Comparison of ENCODE assay signal across 8 cellular contexts in the genomic region with DNA sequence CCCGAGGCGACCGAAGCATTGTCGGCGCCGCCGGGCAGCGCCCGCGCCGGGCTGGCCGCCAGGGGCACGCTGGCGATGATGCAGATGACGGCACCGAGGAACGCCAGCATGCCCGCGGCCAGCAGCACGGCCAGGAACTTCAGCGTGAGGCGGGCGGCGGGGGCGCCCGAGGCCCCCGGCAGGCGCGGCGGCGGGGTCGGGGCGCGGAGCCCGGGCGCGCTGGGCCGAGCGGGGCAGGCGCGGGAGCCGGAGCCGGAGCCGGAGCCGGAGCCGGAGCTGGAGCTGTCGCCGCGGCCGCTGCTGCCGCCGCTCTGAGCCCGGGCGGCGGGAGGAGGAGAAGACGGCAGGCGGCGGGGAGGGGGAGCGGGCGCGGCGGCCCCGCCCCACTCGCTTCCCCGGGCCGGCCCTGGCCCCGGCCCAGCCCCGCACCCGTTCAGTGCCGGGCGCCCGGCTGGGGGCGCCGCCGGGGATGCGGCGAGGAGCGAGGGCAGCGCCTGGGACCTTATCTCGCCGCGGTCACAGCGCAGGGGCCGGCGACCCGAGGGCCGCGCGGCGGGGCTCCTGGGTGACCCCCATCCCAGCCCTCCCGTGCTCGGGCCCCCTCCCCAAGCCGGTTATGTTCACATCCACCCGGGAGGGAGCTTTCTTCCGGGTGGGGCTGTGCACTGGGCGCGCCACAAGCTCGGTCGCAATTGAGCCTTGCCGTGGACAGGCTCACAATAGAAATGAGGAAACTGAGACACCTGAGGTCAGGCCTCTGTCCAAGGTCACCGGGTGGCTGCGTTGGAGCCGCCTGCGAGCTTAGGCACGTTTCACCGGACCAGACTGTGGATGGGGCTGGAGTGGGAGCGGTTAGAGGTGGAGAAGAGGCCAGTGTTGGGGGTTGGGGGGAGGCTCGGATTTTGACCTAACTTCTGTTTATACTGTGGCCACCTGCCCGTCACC. TPM values are rescaled to one million over a fixed set of nuclear protein-coding genes. Genes with fewer than 3 reads are reported as not detected.
DNase-seq lines count a peak whose midpoint lies in the region; ATAC-seq and TF ChIP-seq lines count a peak whose summit lies in the region.

A gene (minus strand): TSS at position 313 of the 945 bp plus-strand sequence.

- no peaks in the 10 kb centered on the region for H3K36me3 ChIP-seq in lower lobe of right lung

- intact Hi-C loops in lower lobe of right lung (cut with DNase I), result no loop called here

- TF ChIP-seq CTCF in lower lobe of right lung (IDR thresholded peaks at IDR 0.05) (no peak), GM13976 (IDR thresholded peaks at IDR 0.05; ENCODE audit: borderline replicate concordance, control extremely low read depth, extremely low read depth, insufficient read depth, missing control alignments) (no peak)

- H3K4me3 ChIP-seq in lower lobe of right lung, result peak within 1 kb of the TSS; percentile 55

- no peaks in the 10 kb centered on the region for H3K9me3 Mint-ChIP-seq in stimulated activated naive CD8-positive, alpha-beta T cell treated with anti-CD3 and anti-CD28 coated beads, Interleukin-15, Interleukin-2, amounts not matched to agents 100 ng/mL and 50 ng/mL, for 24 hours

- H3K27me3 ChIP-seq in lower lobe of right lung (ENCODE audit: low read depth), result peaks cover 35% of the 10 kb centered on the region

- peak within 1 kb of the TSS; percentile 65 for H3K27ac Mint-ChIP-seq in stimulated activated naive CD8-positive, alpha-beta T cell treated with anti-CD3 and anti-CD28 coated beads, Interleukin-15, Interleukin-2, amounts not matched to agents 100 ng/mL and 50 ng/mL, for 24 hours

- H3K4me1 ChIP-seq in lower lobe of right lung, result peaks cover 12% of the 10 kb centered on the region

- H3K4me1 Mint-ChIP-seq in stimulated activated naive CD8-positive, alpha-beta T cell treated with anti-CD3 and anti-CD28 coated beads, Interleukin-15, Interleukin-2, amounts not matched to agents 100 ng/mL and 50 ng/mL, for 24 hours (ENCODE audit: low read depth), result peaks cover 15% of the 10 kb centered on the region

- no peaks in the 10 kb centered on the region for H3K9me3 ChIP-seq in lower lobe of right lung

- H3K27ac ChIP-seq in lower lobe of right lung, result peak within 1 kb of the TSS; percentile 36

- no peaks in the 10 kb centered on the region for H3K36me3 Mint-ChIP-seq in stimulated activated naive CD8-positive, alpha-beta T cell treated with anti-CD3 and anti-CD28 coated beads, Interleukin-15, Interleukin-2, amounts not matched to agents 100 ng/mL and 50 ng/mL, for 24 hours (ENCODE audit: low read depth)

- peak; percentile 75 for ATAC-seq in lower lobe of right lung
- ATAC-seq in GM21528 (IDR thresholded peaks at IDR 0.05; ENCODE audit: low FRiP score, unreplicated experiment), result no peak

- peaks cover 34% of the 10 kb centered on the region for H3K27me3 Mint-ChIP-seq in stimulated activated naive CD8-positive, alpha-beta T cell treated with anti-CD3 and anti-CD28 coated beads, Interleukin-15, Interleukin-2, amounts not matched to agents 100 ng/mL and 50 ng/mL, for 24 hours

- DNase-seq in DMS114 treated with DMSO at 0.1 percent for 48 hours (lab: John Stamatoyannopoulos, UW; ENCODE audit: unreplicated experiment), result peak; percentile 12
- peak; percentile 60 for DNase-seq in NCI-H1105 (lab: John Stamatoyannopoulos, UW)
- peak; percentile 34 for DNase-seq in activated CD4-positive, alpha-beta T cell treated with anti-CD3 and anti-CD28 coated beads for 48 hours
- DNase-seq in effector CD4-positive, alpha-beta T cell, result peak; percentile 21
- DNase-seq in lower lobe of right lung, result peak; percentile 65
- DNase-seq in GM13976 (ENCODE audit: low spot score), result no peak

- in situ Hi-C loops in GM13976 (cut with MboI; ENCODE audit: low sequenced_read_pairs, unreplicated experiment), result no loop called here

- peak within 1 kb of the TSS; percentile 84 for H3K4me3 Mint-ChIP-seq in stimulated activated naive CD8-positive, alpha-beta T cell treated with anti-CD3 and anti-CD28 coated beads, Interleukin-15, Interleukin-2, amounts not matched to agents 100 ng/mL and 50 ng/mL, for 24 hours

RNA-seq across cellular contexts. Expression of the gene that starts here (rescaled TPM):
- 5.1 TPM for total RNA-seq in lower lobe of right lung
